Comparison of ENCODE assay signal across 17 cellular contexts in the genomic region with DNA sequence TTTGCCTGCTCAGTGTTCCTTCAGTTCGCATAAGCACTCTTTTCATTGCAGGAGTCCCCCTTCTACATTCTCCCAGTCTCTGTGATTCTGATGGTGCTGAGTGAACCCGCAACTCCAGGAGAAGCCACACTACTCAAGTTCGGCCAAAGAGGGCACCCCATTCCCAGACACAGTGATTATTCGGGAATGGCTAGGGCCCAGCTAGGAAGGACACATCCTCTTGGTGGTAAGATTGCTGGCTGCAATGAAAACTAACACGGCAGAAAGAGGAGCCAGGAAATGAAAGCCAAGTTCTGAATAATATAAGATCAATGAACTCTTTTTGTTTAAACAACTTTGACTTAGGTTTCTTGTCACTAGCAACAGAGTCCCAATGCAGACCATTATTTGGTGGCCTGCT. TPM values are rescaled to one million over a fixed set of nuclear protein-coding genes. Genes with fewer than 3 reads are reported as not detected.
DNase-seq lines count a peak whose midpoint lies in the region; ATAC-seq and TF ChIP-seq lines count a peak whose summit lies in the region.
"Had no signal": no experiment of that assay in that cellular context is flagged by ENCODE, and none has a peak within 500 bp of the region (broad histone marks: within the 10 kb centered on the region; RNA-seq: fewer than 3 reads in every experiment).

No MANE protein-coding gene starts in this region.

- no peak overlapping the region for H3K4me3 Mint-ChIP-seq in stimulated activated naive CD8-positive, alpha-beta T cell treated with anti-CD3 and anti-CD28 coated beads, Interleukin-15, Interleukin-2, amounts not matched to agents 100 ng/mL and 50 ng/mL, for 24 hours
- peak overlapping the region in 1 of 2 donors; percentile 30 for H3K4me3 Mint-ChIP-seq in stimulated activated naive CD8-positive, alpha-beta T cell treated with anti-CD3 and anti-CD28 coated beads, Interleukin-15, amount 100 ng/mL, for 72 hours
- no peak overlapping the region for H3K4me3 Mint-ChIP-seq in MCF 10A (ENCODE audit: unreplicated experiment)

- H3K36me3 Mint-ChIP-seq in stimulated activated naive CD8-positive, alpha-beta T cell treated with anti-CD3 and anti-CD28 coated beads, Interleukin-15, Interleukin-2, amounts not matched to agents 100 ng/mL and 50 ng/mL, for 24 hours (ENCODE audit: low read depth): peaks cover 4% of the 10 kb centered on the region
- H3K36me3 Mint-ChIP-seq in MCF 10A (ENCODE audit: insufficient read depth, unreplicated experiment): peaks cover 49% of the 10 kb centered on the region

- H3K9ac ChIP-seq in OCI-LY3 (ENCODE audit: low read length): peak overlapping the region; percentile 21; the same call in 1 of the 2 replicates

- peaks cover 53% of the 10 kb centered on the region for H3K4me1 ChIP-seq in OCI-LY3 (ENCODE audit: low read length)

- H3K9me3 ChIP-seq in OCI-LY3 (ENCODE audit: insufficient read depth, low read length): no peaks in the 10 kb centered on the region
- H3K9me3 ChIP-seq: body of pancreas, SJCRH30 had no signal

- H3K4me1 Mint-ChIP-seq in stimulated activated naive CD8-positive, alpha-beta T cell treated with anti-CD3 and anti-CD28 coated beads, Interleukin-15, Interleukin-2, amounts not matched to agents 100 ng/mL and 50 ng/mL, for 24 hours (ENCODE audit: low read depth): peaks cover 30% of the 10 kb centered on the region
- H3K4me1 Mint-ChIP-seq in stimulated activated naive CD8-positive, alpha-beta T cell treated with anti-CD3 and anti-CD28 coated beads, Interleukin-15, amount 100 ng/mL, for 72 hours: peaks cover 41% of the 10 kb centered on the region
- peaks cover 34% of the 10 kb centered on the region for H3K4me1 Mint-ChIP-seq in MCF 10A (ENCODE audit: insufficient read depth, unreplicated experiment)

- no peak for TF ChIP-seq CTCF in OCI-LY3 (IDR thresholded peaks at IDR 0.05; ENCODE audit: low read depth, low read length)
- peak; percentile 5 for TF ChIP-seq CTCF in fibroblast of villous mesenchyme (IDR thresholded peaks at IDR 0.05; ENCODE audit: insufficient read depth, low read depth, low read length)
- no peak for TF ChIP-seq CTCF in MCF 10A (IDR thresholded peaks at IDR 0.05; ENCODE audit: unreplicated experiment)

- H3K9me3 Mint-ChIP-seq in stimulated activated naive CD8-positive, alpha-beta T cell treated with anti-CD3 and anti-CD28 coated beads, Interleukin-15, Interleukin-2, amounts not matched to agents 100 ng/mL and 50 ng/mL, for 24 hours: no peaks in the 10 kb centered on the region
- H3K9me3 Mint-ChIP-seq in stimulated activated naive CD8-positive, alpha-beta T cell treated with anti-CD3 and anti-CD28 coated beads, Interleukin-15, amount 100 ng/mL, for 72 hours: no peaks in the 10 kb centered on the region
- no peaks in the 10 kb centered on the region for H3K9me3 Mint-ChIP-seq in MCF 10A (ENCODE audit: unreplicated experiment)

- CTCF ChIA-PET in MCF 10A (lab: Yijun Ruan, JAX): interaction anchor here (0.7 to 2.6 kb wide), 5 partner anchors 11 to 270 kb away, joined by 3 to 19 read pairs (median 3); no protein-coding TSS in a partner anchor

- DNase-seq in stimulated activated naive CD8-positive, alpha-beta T cell treated with anti-CD3 and anti-CD28 coated beads, Interleukin-15, amount 100 ng/mL, for 72 hours: no peak
- DNase-seq in fibroblast of villous mesenchyme (ENCODE audit: low read depth) (no peak), AG08395 (ENCODE audit: low spot score) (no peak), MCF 10A (ENCODE audit: unreplicated experiment) (no peak)
- DNase-seq: body of pancreas; midbrain; NCI-H446 treated with DMSO at 0.1 percent for 48 hours; stimulated activated CD4-positive, alpha-beta T cell treated with anti-CD3 and anti-CD28 coated beads, Interleukin-2, amount 100 ng/mL, for 48 hours; stimulated activated naive CD8-positive, alpha-beta T cell treated with anti-CD3 and anti-CD28 coated beads, Interleukin-15, Interleukin-2, amounts not matched to agents 100 U/mL and 50 U/mL, for 24 hours; WERI-Rb-1 had no signal

- peaks cover 18% of the 10 kb centered on the region; the same call in 1 of the 2 replicates for H3K27me3 ChIP-seq in OCI-LY3 (ENCODE audit: low read depth, low read length)
- H3K27me3 ChIP-seq: body of pancreas, SJCRH30 had no signal

- H3K36me3 ChIP-seq in OCI-LY3 (replicated peaks; ENCODE audit: low read depth, low read length): no peaks in the 10 kb centered on the region
- H3K36me3 ChIP-seq: SJCRH30, WERI-Rb-1 had no signal

- peak overlapping the region; percentile 74 for H3K4me2 ChIP-seq in OCI-LY3 (ENCODE audit: low read length)

- POLR2A ChIA-PET in MCF 10A (lab: Yijun Ruan, JAX): interaction anchor here (0.6 to 1.1 kb wide), 2 partner anchors 10 to 124 kb away, joined by 3 to 5 read pairs; no protein-coding TSS in a partner anchor

- ATAC-seq in stimulated activated naive CD8-positive, alpha-beta T cell treated with anti-CD3 and anti-CD28 coated beads, Interleukin-15, amount 100 ng/mL, for 72 hours: no peak
- ATAC-seq in HG03457 (IDR thresholded peaks at IDR 0.05; ENCODE audit: unreplicated experiment) (no peak), GM19328 (IDR thresholded peaks at IDR 0.05; ENCODE audit: unreplicated experiment) (no peak)
- ATAC-seq: body of pancreas; stimulated activated naive CD8-positive, alpha-beta T cell treated with anti-CD3 and anti-CD28 coated beads, Interleukin-15, Interleukin-2, amounts not matched to agents 100 U/mL and 50 U/mL, for 24 hours had no signal

- H3K27me3 Mint-ChIP-seq in stimulated activated naive CD8-positive, alpha-beta T cell treated with anti-CD3 and anti-CD28 coated beads, Interleukin-15, Interleukin-2, amounts not matched to agents 100 ng/mL and 50 ng/mL, for 24 hours: no peaks in the 10 kb centered on the region
- no peaks in the 10 kb centered on the region for H3K27me3 Mint-ChIP-seq in stimulated activated naive CD8-positive, alpha-beta T cell treated with anti-CD3 and anti-CD28 coated beads, Interleukin-15, amount 100 ng/mL, for 72 hours
- no peaks in the 10 kb centered on the region for H3K27me3 Mint-ChIP-seq in MCF 10A (ENCODE audit: insufficient read depth, unreplicated experiment)
- H3K27me3 Mint-ChIP-seq: progenitor cell of endocrine pancreas had no signal

- no TSS peak for BruUV-seq in MCF 10A (replicated peaks; lab: Mats Ljungman, UMichigan)

- no peak overlapping the region; the same call in 1 of the 2 replicates for H3K27ac ChIP-seq in OCI-LY3 (ENCODE audit: low read length)
- H3K27ac ChIP-seq: body of pancreas, C4-2B, SJCRH30, WERI-Rb-1 had no signal

- H3K27ac Mint-ChIP-seq in stimulated activated naive CD8-positive, alpha-beta T cell treated with anti-CD3 and anti-CD28 coated beads, Interleukin-15, Interleukin-2, amounts not matched to agents 100 ng/mL and 50 ng/mL, for 24 hours: peak overlapping the region; percentile 21
- H3K27ac Mint-ChIP-seq in stimulated activated naive CD8-positive, alpha-beta T cell treated with anti-CD3 and anti-CD28 coated beads, Interleukin-15, amount 100 ng/mL, for 72 hours: peak overlapping the region in 1 of 2 donors; percentile 78
- no peak overlapping the region for H3K27ac Mint-ChIP-seq in MCF 10A (ENCODE audit: low read depth, unreplicated experiment)
- H3K27ac Mint-ChIP-seq: progenitor cell of endocrine pancreas had no signal

- 0 out of 2 replicates have a peak overlapping the region, but pooled peaks have one; percentile 43 for H2AFZ ChIP-seq in OCI-LY3 (ENCODE audit: low read depth, low read length)

- intact Hi-C loops in MCF 10A (cut with micrococcal nuclease): no loop called here

- no peaks in the 10 kb centered on the region for H3K79me2 ChIP-seq in OCI-LY3 (ENCODE audit: low read length)

- no peaks in the 10 kb centered on the region for H4K20me1 ChIP-seq in OCI-LY3 (ENCODE audit: insufficient read depth, low read length)

- H3K4me3 ChIP-seq in OCI-LY3 (ENCODE audit: low read length) (peak overlapping the region; percentile 38; the same call in 1 of the 2 replicates), fibroblast of villous mesenchyme (ENCODE audit: low read depth, low read length) (no peak overlapping the region)
- H3K4me3 ChIP-seq: body of pancreas, SJCRH30 had no signal

RNA-seq across cellular contexts. Expression of gene CREG1, which starts 14.9 kb away (rescaled TPM):
- 22.9 and 34.1 TPM in 2 replicates for total RNA-seq in fibroblast of villous mesenchyme
- 136 and 154 TPM in 2 replicates for total RNA-seq in MCF 10A (2022)

RNA-seq across cellular contexts. Expression of gene CD247, which starts 20.3 kb away (rescaled TPM):
- total RNA-seq in fibroblast of villous mesenchyme: not detected in 2 replicates
- total RNA-seq in MCF 10A (2022): not detected in 2 replicates
- total RNA-seq: progenitor cell of endocrine pancreas had no signal
